1 cellular context compared by ENCODE assay signal in the genomic region with DNA sequence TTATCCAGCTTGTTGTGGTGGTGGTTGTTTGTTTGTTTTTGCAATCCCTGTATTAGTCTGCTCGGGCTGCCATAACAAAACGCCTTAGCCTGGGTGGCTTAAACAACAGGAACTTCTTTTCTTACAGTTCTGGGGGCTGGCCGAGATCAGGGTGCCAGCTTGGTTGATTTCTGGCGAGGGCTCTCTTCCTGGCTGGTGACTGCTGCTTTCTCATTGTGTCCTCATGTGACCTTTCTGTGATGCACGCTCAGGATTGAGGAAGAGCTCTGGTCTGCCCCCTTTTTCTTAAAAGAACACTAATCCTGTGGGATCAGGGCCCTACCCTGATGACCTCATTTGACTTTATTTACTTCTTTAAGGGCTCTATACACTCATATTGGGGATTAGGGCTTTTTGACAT.
TF ChIP-seq lines count a peak whose summit lies in the region.

No MANE protein-coding gene starts in this region.

TF ChIP-seq in H1, 55 proteins besides CTCF, POLR2A, EP300 and RAD21:
- no peak for TF ChIP-seq SRF (IDR thresholded peaks at IDR 0.05; ENCODE audit: low read depth, low read length)
- no peak for TF ChIP-seq RFX5 (IDR thresholded peaks at IDR 0.05; ENCODE audit: borderline replicate concordance, low read depth, low read length)
- TF ChIP-seq PHF8 (conservative IDR thresholded peaks at IDR 0.05; ENCODE audit: low read depth, low read length), result no peak
- TF ChIP-seq JUN (IDR thresholded peaks at IDR 0.05; ENCODE audit: low read depth, low read length), result no peak
- TF ChIP-seq RBBP5 (IDR thresholded peaks at IDR 0.05; ENCODE audit: borderline replicate concordance, low read depth, low read length), result no peak
- no peak for TF ChIP-seq CBX5 (IDR thresholded peaks at IDR 0.05; ENCODE audit: low read depth, low read length)
- no peak for TF ChIP-seq HDAC6 (IDR thresholded peaks at IDR 0.05; ENCODE audit: low read depth, low read length)
- TF ChIP-seq POLR2AphosphoS5 (IDR thresholded peaks at IDR 0.05; ENCODE audit: low read depth, low read length), result no peak
- TF ChIP-seq CHD1 (IDR thresholded peaks at IDR 0.05; ENCODE audit: low read depth, low read length), result no peak
- TF ChIP-seq CHD7 (IDR thresholded peaks at IDR 0.05; ENCODE audit: insufficient replicate concordance, low read length), result no peak
- TF ChIP-seq TBP (IDR thresholded peaks at IDR 0.05; ENCODE audit: low read depth, low read length), result no peak
- TF ChIP-seq ZNF274 (IDR thresholded peaks at IDR 0.05; ENCODE audit: borderline replicate concordance, extremely low read depth, low read length), result no peak
- no peak for TF ChIP-seq GABPA (IDR thresholded peaks at IDR 0.05; ENCODE audit: borderline replicate concordance, insufficient read depth, low read length)
- TF ChIP-seq CEBPB (IDR thresholded peaks at IDR 0.05; ENCODE audit: low read depth, low read length), result no peak
- no peak for TF ChIP-seq NANOG (IDR thresholded peaks at IDR 0.05; ENCODE audit: insufficient read depth, low read depth, low read length, poor library complexity, severe bottlenecking)
- TF ChIP-seq SP4 (IDR thresholded peaks at IDR 0.05; ENCODE audit: low read length), result no peak
- TF ChIP-seq SUZ12 (IDR thresholded peaks at IDR 0.05; ENCODE audit: low read length), result no peak
